8 cellular contexts compared by ENCODE assay signal in genomic region chr6:122730775-122731386, GRCh38. TPM values are rescaled to one million over a fixed set of nuclear protein-coding genes. Genes with fewer than 3 reads are reported as not detected.
DNase-seq lines count a peak whose midpoint lies in the region; ATAC-seq and TF ChIP-seq lines count a peak whose summit lies in the region.

No MANE protein-coding gene starts in this region.

- H3K4me1 ChIP-seq in adipocyte (ENCODE audit: control insufficient read depth, insufficient read depth, low read length) (no peaks in the 10 kb centered on the region), upper lobe of right lung (peaks cover 3% of the 10 kb centered on the region)

- intact Hi-C loops in upper lobe of right lung (cut with DNase I) = no loop called here

- ATAC-seq in GM21619 (IDR thresholded peaks at IDR 0.05; ENCODE audit: unreplicated experiment) (peak; percentile 53), upper lobe of right lung (peak; percentile 71)

- TF ChIP-seq CTCF in upper lobe of right lung (IDR thresholded peaks at IDR 0.05) = peak; percentile 76

- H3K36me3 ChIP-seq in adipocyte (ENCODE audit: control insufficient read depth, insufficient read depth, low read length, severe bottlenecking) (no peaks in the 10 kb centered on the region), upper lobe of right lung (no peaks in the 10 kb centered on the region)

- DNase-seq in SIG-M5 treated with dmso at 0.1 percent for 504 hours (lab: John Stamatoyannopoulos, UW; ENCODE audit: unreplicated experiment) = peak; percentile 62
- no peak for DNase-seq in SIG-M5 (lab: John Stamatoyannopoulos, UW)
- peak; percentile 71 for DNase-seq in NCI-H146 (lab: John Stamatoyannopoulos, UW)
- peak; percentile 79 for DNase-seq in adipocyte (ENCODE audit: low read depth)
- DNase-seq in iris pigment epithelial cell (ENCODE audit: low read depth) = peak; percentile 40
- DNase-seq in upper lobe of right lung = no peak
- no peak for DNase-seq in GOT3 (lab: John Stamatoyannopoulos, UW)

- H3K27me3 ChIP-seq in adipocyte (replicated peaks; ENCODE audit: control insufficient read depth, insufficient read depth, low read length) (no peaks in the 10 kb centered on the region), upper lobe of right lung (no peaks in the 10 kb centered on the region)

- H3K4me3 ChIP-seq in adipocyte (ENCODE audit: low read length) (no peak overlapping the region), upper lobe of right lung (no peak overlapping the region)

- H3K9ac ChIP-seq in adipocyte (ENCODE audit: low read length) = no peak overlapping the region

- no peak overlapping the region for H3K27ac ChIP-seq in upper lobe of right lung

- H3K9me3 ChIP-seq in adipocyte (ENCODE audit: control insufficient read depth, low read length) (no peaks in the 10 kb centered on the region), upper lobe of right lung (no peaks in the 10 kb centered on the region)

RNA-seq across cellular contexts. Expression of gene FABP7, which starts 48.6 kb away (rescaled TPM):
- not detected for total RNA-seq in upper lobe of right lung

RNA-seq across cellular contexts. Expression of gene SMPDL3A, which starts 58.2 kb away (rescaled TPM):
- 19.6 TPM for total RNA-seq in upper lobe of right lung

Comparison
In these comparisons a context has a peak if more than half of its experiments do, and no peak if none do; other contexts are left out.
1. DNase-seq: peak in SIG-M5 treated with dmso at 0.1 percent for 504 hours (single experiment), NCI-H146 (single experiment), adipocyte (single experiment) and iris pigment epithelial cell (single experiment); none in SIG-M5 (single experiment), upper lobe of right lung (single experiment) and GOT3 (single experiment).